Comparison of ENCODE assay signal across 9 cellular contexts in the genomic region with DNA sequence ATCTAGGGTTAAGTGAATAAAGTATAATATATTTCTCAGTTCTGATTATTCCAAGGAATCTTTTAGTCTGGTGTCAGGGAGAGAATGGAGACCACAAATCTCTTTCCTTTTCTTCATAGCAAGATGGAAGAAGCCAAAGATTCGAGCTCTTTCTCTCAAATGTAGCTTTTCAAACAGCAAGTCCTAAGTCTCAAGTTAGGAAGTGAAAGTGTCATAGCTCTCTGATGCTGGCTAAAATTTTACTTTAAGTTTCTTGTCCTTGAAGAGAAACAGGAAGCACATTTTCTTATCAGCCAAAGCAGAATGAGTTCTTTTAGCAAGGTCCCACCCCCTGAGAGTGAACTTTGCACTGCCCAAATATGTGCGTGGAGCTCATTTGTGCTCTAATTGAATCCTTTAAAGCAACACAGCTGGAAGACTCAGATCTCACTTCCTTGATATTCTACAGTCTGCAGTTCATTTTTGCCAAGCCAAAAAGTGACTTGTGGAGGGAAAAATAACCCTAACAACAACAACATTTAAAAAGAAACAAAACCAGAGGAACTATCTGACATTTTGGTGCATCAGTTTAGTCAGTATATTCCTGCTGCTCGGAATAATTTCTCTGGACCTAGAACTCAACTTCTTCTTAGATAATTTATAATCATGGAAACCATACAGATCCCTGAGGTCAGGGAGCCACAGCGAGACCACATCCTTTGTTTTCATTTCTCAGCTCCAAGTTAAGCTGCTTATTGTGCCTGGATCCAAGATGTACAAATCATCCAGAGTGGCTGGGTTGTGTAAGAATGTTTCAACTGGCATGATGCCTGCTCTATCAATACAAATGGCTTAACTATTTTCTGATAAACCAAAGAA.
DNase-seq lines count a peak whose midpoint lies in the region; ATAC-seq, FAIRE-seq and TF ChIP-seq lines count a peak whose summit lies in the region.
"Had no signal": no experiment of that assay in that cellular context is flagged by ENCODE, and none has a peak within 500 bp of the region (broad histone marks: within the 10 kb centered on the region; RNA-seq: fewer than 3 reads in every experiment).

No MANE protein-coding gene starts in this region.

- peak; percentile 96 for FAIRE-seq in GM19239 (lab: Jason Lieb, UNC)

- CTCF ChIA-PET in BJ (lab: Yijun Ruan, JAX), result interaction anchor here (0.6 to 2.4 kb wide), 2 partner anchors 14 to 21 kb away, joined by 3 to 9 read pairs; no protein-coding TSS in a partner anchor

- peak overlapping the region; percentile 28 for H3K4me3 Mint-ChIP-seq in progenitor cell of endocrine pancreas (ENCODE audit: low read depth)
- H3K4me3 Mint-ChIP-seq: natural killer cell had no signal

- POLR2A ChIA-PET in BJ (lab: Charles Lee), result no interaction called here

- ATAC-seq in HG03159 (IDR thresholded peaks at IDR 0.05; ENCODE audit: unreplicated experiment), result peak; percentile 100
- no peak for ATAC-seq in omental fat pad (ENCODE audit: low FRiP score)

- H3K27me3 Mint-ChIP-seq in progenitor cell of endocrine pancreas, result no peaks in the 10 kb centered on the region

- H3K36me3 Mint-ChIP-seq in progenitor cell of endocrine pancreas (ENCODE audit: insufficient read depth), result peaks cover 5% of the 10 kb centered on the region
- H3K36me3 Mint-ChIP-seq: natural killer cell had no signal

- no peaks in the 10 kb centered on the region for H3K27me3 ChIP-seq in BJ (ENCODE audit: control insufficient read depth, insufficient read depth, low read length)

- peak overlapping the region; percentile 88 for H3K27ac Mint-ChIP-seq in progenitor cell of endocrine pancreas
- H3K27ac Mint-ChIP-seq: natural killer cell had no signal

- TF ChIP-seq CTCF in BJ (IDR thresholded peaks at IDR 0.05; ENCODE audit: insufficient read depth, low read depth, low read length), result no peak
- no peak for TF ChIP-seq CTCF in progenitor cell of endocrine pancreas (IDR thresholded peaks at IDR 0.05; ENCODE audit: unreplicated experiment)
- no peak for TF ChIP-seq CTCF in omental fat pad (IDR thresholded peaks at IDR 0.05)

- peaks cover 21% of the 10 kb centered on the region for H3K4me1 Mint-ChIP-seq in progenitor cell of endocrine pancreas (ENCODE audit: low read depth)

- DNase-seq in BJ (ENCODE audit: low read depth) (peak; percentile 6), GM19239 (ENCODE audit: insufficient read length, low spot score) (peak; percentile 62), SKM-1 (lab: John Stamatoyannopoulos, UW; ENCODE audit: unreplicated experiment) (peak; percentile 61), fibroblast of peridontal ligament (ENCODE audit: extremely low read depth) (peak; percentile 91), progenitor cell of endocrine pancreas (ENCODE audit: low spot score, unreplicated experiment) (no peak), omental fat pad (ENCODE audit: low spot score) (no peak)
- no peak for DNase-seq in activated CD4-positive, alpha-beta T cell treated with anti-CD3 and anti-CD28 coated beads, Interleukin-2, amount 50 U/mL, for 4 hours
- DNase-seq: natural killer cell had no signal

- H3K36me3 ChIP-seq in BJ (ENCODE audit: control insufficient read depth, insufficient read depth, low read length), result no peaks in the 10 kb centered on the region

- H3K4me3 ChIP-seq in BJ (ENCODE audit: low read depth, low read length), result no peak overlapping the region

- H3K9me3 Mint-ChIP-seq in progenitor cell of endocrine pancreas (ENCODE audit: low read depth), result peaks cover 23% of the 10 kb centered on the region
- H3K9me3 Mint-ChIP-seq: natural killer cell had no signal

Comparison
In these comparisons a context has a peak if more than half of its experiments do, and no peak if none do; other contexts are left out.
1. DNase-seq: peak in BJ (single experiment), GM19239 (single experiment), SKM-1 (single experiment) and fibroblast of peridontal ligament (single experiment); none in progenitor cell of endocrine pancreas (single experiment), omental fat pad (single experiment) and activated CD4-positive, alpha-beta T cell treated with anti-CD3 and anti-CD28 coated beads, Interleukin-2, amount 50 U/mL, for 4 hours (0 of 2).